Comparison of ENCODE assay signal across 18 cellular contexts in the genomic region with DNA sequence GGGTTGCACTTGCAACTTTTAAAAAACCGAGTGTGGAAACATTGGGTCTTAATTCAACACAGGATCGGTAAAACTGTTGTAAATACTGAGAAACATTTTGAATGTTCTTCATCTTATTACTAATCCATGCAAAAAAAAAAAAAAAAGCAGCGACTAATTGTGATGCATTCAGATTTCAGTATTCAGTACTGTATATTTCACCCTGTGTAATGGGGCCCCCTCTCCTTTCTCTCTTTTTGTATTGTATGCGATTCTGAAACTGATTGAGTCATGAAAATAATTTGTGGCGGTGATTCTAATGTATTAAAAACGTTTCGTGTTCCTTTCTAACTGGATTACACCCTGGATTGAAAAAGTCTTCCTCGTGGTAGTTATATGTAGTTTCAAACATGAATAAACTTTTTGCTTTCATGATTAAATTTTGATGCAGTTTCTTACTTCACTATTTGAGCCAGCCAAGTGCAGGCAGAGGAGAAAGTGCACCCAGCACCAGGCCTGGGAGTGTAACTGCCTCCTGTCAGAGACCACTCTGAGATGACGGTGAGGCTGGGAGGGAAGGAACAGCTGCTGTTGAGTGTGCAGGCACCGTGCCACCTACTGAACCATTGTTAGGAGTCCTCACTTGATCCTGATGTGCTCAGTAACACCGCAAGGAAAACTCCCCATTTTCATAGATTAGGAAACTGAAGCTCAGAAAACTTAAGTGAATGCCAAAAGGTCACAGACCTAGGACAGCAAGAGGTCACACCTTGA.
DNase-seq lines count a peak whose midpoint lies in the region; ATAC-seq and TF ChIP-seq lines count a peak whose summit lies in the region.
"Had no signal": no experiment of that assay in that cellular context is flagged by ENCODE, and none has a peak within 500 bp of the region (broad histone marks: within the 10 kb centered on the region; RNA-seq: fewer than 3 reads in every experiment).

No MANE protein-coding gene starts in this region.

- H3K4me3 Mint-ChIP-seq in CD8-positive, alpha-beta T cell, result no peak overlapping the region
- no peak overlapping the region for H3K4me3 Mint-ChIP-seq in CD14-positive monocyte
- no peak overlapping the region for H3K4me3 Mint-ChIP-seq in HFFc6
- H3K4me3 Mint-ChIP-seq: effector memory CD8-positive, alpha-beta T cell; IgD-negative memory B cell; naive B cell had no signal

- DNase-seq in CD8-positive, alpha-beta T cell, result no peak
- DNase-seq in GM13976 (ENCODE audit: low spot score) (peak; percentile 6), NCI-H345 (lab: John Stamatoyannopoulos, UW) (peak; percentile 44), fibroblast of lung (ENCODE audit: low read depth in 2 of 2) (peak; percentile 10 to 15), CD14-positive monocyte (ENCODE audit: low spot score) (no peak), HFFc6 (no peak)
- DNase-seq: AML-193; effector memory CD8-positive, alpha-beta T cell; GF-D8; kidney; MM.1S; naive B cell; pancreas; SW 1271; uterus had no signal

- TF ChIP-seq CTCF in CD8-positive, alpha-beta T cell (IDR thresholded peaks at IDR 0.05), result no peak
- TF ChIP-seq CTCF in GM13976 (IDR thresholded peaks at IDR 0.05; ENCODE audit: borderline replicate concordance, control extremely low read depth, extremely low read depth, insufficient read depth, missing control alignments) (no peak), fibroblast of lung (conservative IDR thresholded peaks at IDR 0.05 in 1 of 2, IDR thresholded peaks at IDR 0.05 in 1 of 2; ENCODE audit: low read depth in 1 of 2, low read length in 2 of 2) (no peak), CD14-positive monocyte (IDR thresholded peaks at IDR 0.05) (no peak), HFFc6 (IDR thresholded peaks at IDR 0.05) (no peak)

- H3K27me3 ChIP-seq in CD8-positive, alpha-beta T cell (ENCODE audit: insufficient read depth, low read length), result no peaks in the 10 kb centered on the region
- no peaks in the 10 kb centered on the region for H3K27me3 ChIP-seq in fibroblast of lung (ENCODE audit: control insufficient read depth, insufficient read depth, low read length)
- H3K27me3 ChIP-seq: pancreas, uterus had no signal

- H3K27me3 Mint-ChIP-seq in CD8-positive, alpha-beta T cell (ENCODE audit: low read depth), result no peaks in the 10 kb centered on the region
- H3K27me3 Mint-ChIP-seq in CD14-positive monocyte (ENCODE audit: low read depth in 3 of 3) (peaks cover 0 to 2% (median 0%) of the 10 kb centered on the region in 3 donors), HFFc6 (ENCODE audit: insufficient read depth) (peaks cover 6% of the 10 kb centered on the region)
- H3K27me3 Mint-ChIP-seq: effector memory CD8-positive, alpha-beta T cell; IgD-negative memory B cell; naive B cell had no signal

- no peaks in the 10 kb centered on the region for H4K20me1 ChIP-seq in fibroblast of lung (ENCODE audit: control insufficient read depth, extremely low read depth, insufficient read depth, low read length)

- no peak overlapping the region for H3K4me2 ChIP-seq in fibroblast of lung (ENCODE audit: extremely low read depth, insufficient read depth, low read length)

- in situ Hi-C loops in GM13976 (cut with MboI; ENCODE audit: low sequenced_read_pairs, unreplicated experiment), result no loop called here

- H3K4me3 ChIP-seq in CD8-positive, alpha-beta T cell (ENCODE audit: low read depth, low read length), result no peak overlapping the region
- H3K4me3 ChIP-seq in fibroblast of lung (replicated peaks in 1 of 4; ENCODE audit: control extremely low read depth in 1 of 4, insufficient read depth in 1 of 4, low read depth in 3 of 4, low read length in 4 of 4), result no peak overlapping the region
- H3K4me3 ChIP-seq: pancreas, uterus had no signal

- peaks cover 4% of the 10 kb centered on the region for H3K36me3 ChIP-seq in CD8-positive, alpha-beta T cell (ENCODE audit: insufficient read depth, low read length)
- peaks cover 6% of the 10 kb centered on the region for H3K36me3 ChIP-seq in fibroblast of lung (ENCODE audit: control insufficient read depth, insufficient read depth, low read length)
- H3K36me3 ChIP-seq: uterus had no signal

- H3K27ac Mint-ChIP-seq in CD8-positive, alpha-beta T cell, result peak overlapping the region; percentile 42
- H3K27ac Mint-ChIP-seq in CD14-positive monocyte, result no peak overlapping the region
- H3K27ac Mint-ChIP-seq in HFFc6, result no peak overlapping the region
- H3K27ac Mint-ChIP-seq: activated T-helper 2 cell treated with anti-CD3 and anti-CD28 coated beads, Interferon-gamma antibody, Interleukin-2, Interleukin-4, amounts not matched to agents 10 μg/mL and 5 μg/mL and 100 μg/mL, durations not matched to agents 14 hours and 24 hours and 36 hours had no signal

- CTCF ChIA-PET in CD8-positive, alpha-beta T cell (lab: Charles Lee), result no interaction called here

- POLR2A ChIA-PET in CD8-positive, alpha-beta T cell (lab: Charles Lee), result no interaction called here

- no peak overlapping the region for H3K9ac ChIP-seq in fibroblast of lung (ENCODE audit: insufficient read depth, low read length)

- no peak overlapping the region for H2AFZ ChIP-seq in fibroblast of lung (ENCODE audit: low read length)

- no peak for ATAC-seq in CD8-positive, alpha-beta T cell
- ATAC-seq in esophagus mucosa, result no peak
- ATAC-seq: effector memory CD8-positive, alpha-beta T cell; pancreas had no signal

- peaks cover 32% of the 10 kb centered on the region for H3K36me3 Mint-ChIP-seq in CD8-positive, alpha-beta T cell
- H3K36me3 Mint-ChIP-seq in CD14-positive monocyte (peaks cover 51 to 54% of the 10 kb centered on the region in 2 donors), HFFc6 (ENCODE audit: low read depth) (peaks cover 42% of the 10 kb centered on the region)
- H3K36me3 Mint-ChIP-seq: IgD-negative memory B cell had no signal

- H3K27ac ChIP-seq in CD8-positive, alpha-beta T cell (ENCODE audit: low read depth, low read length), result no peak overlapping the region
- no peak overlapping the region for H3K27ac ChIP-seq in fibroblast of lung (ENCODE audit: insufficient read depth, low read length)
- H3K27ac ChIP-seq: pancreas, uterus had no signal

- intact Hi-C loops in CD8-positive, alpha-beta T cell (cut with DNase I, micrococcal nuclease), result no loop called here
- intact Hi-C loops in CD14-positive monocyte (cut with micrococcal nuclease), result no loop called here

- no peaks in the 10 kb centered on the region for H3K9me3 Mint-ChIP-seq in CD8-positive, alpha-beta T cell
- H3K9me3 Mint-ChIP-seq in CD14-positive monocyte (no peaks in the 10 kb centered on the region), HFFc6 (no peaks in the 10 kb centered on the region)
- H3K9me3 Mint-ChIP-seq: activated T-helper 2 cell treated with anti-CD3 and anti-CD28 coated beads, Interferon-gamma antibody, Interleukin-2, Interleukin-4, amounts not matched to agents 10 μg/mL and 5 μg/mL and 100 μg/mL, durations not matched to agents 14 hours and 24 hours and 36 hours; effector memory CD8-positive, alpha-beta T cell; IgD-negative memory B cell; naive B cell had no signal

- no peaks in the 10 kb centered on the region for H3K79me2 ChIP-seq in fibroblast of lung (ENCODE audit: control insufficient read depth, insufficient read depth, low read length)

- H3K4me1 ChIP-seq in CD8-positive, alpha-beta T cell (ENCODE audit: insufficient read depth, low read length), result no peaks in the 10 kb centered on the region
- no peaks in the 10 kb centered on the region for H3K4me1 ChIP-seq in fibroblast of lung (ENCODE audit: control insufficient read depth, extremely low read depth, insufficient read depth, low read length)
- H3K4me1 ChIP-seq: pancreas, uterus had no signal

- H3K9me3 ChIP-seq in CD8-positive, alpha-beta T cell (ENCODE audit: low read length), result no peaks in the 10 kb centered on the region
- no peaks in the 10 kb centered on the region for H3K9me3 ChIP-seq in fibroblast of lung (ENCODE audit: control insufficient read depth, insufficient read depth, low read depth, low read length)
- H3K9me3 ChIP-seq: pancreas, uterus had no signal

- no peaks in the 10 kb centered on the region for H3K4me1 Mint-ChIP-seq in CD8-positive, alpha-beta T cell (ENCODE audit: low read depth)
- no peaks in the 10 kb centered on the region for H3K4me1 Mint-ChIP-seq in CD14-positive monocyte
- no peaks in the 10 kb centered on the region for H3K4me1 Mint-ChIP-seq in HFFc6 (ENCODE audit: low read depth)

Comparison
In these comparisons a context has a peak if more than half of its experiments do, and no peak if none do; other contexts are left out.
1. DNase-seq: peak in GM13976 (single experiment), NCI-H345 (single experiment) and fibroblast of lung (2 of 2); none in CD8-positive, alpha-beta T cell (0 of 7), CD14-positive monocyte (single experiment) and HFFc6 (single experiment).